In the genomic region with DNA sequence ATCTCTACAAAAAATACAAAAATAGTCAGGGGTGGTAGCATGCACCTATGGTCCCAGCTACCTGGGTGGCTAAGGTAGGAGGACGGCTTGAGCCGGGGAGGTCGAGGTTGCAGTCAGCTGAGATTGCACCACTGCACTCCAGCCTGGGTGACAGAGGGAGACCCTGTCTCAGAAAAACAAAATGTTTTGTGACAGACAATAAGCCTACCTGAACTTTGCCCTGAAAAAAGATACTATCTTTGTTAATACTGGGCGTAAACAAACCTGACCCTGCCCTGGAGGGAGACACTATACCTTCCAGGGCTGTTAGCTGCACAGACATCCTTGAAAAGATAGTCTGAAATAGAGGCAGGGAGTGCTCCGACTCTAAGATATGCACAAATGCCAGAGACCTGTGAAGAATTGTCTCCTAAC, we compare ENCODE assay signal across 1 cellular context.
TF ChIP-seq lines count a peak whose summit lies in the region.

No MANE protein-coding gene starts in this region.

TF ChIP-seq in HepG2, 621 proteins besides CTCF, POLR2A, EP300 and RAD21 (continued from another document and continues in another):
- TF ChIP-seq, protein P1, sequence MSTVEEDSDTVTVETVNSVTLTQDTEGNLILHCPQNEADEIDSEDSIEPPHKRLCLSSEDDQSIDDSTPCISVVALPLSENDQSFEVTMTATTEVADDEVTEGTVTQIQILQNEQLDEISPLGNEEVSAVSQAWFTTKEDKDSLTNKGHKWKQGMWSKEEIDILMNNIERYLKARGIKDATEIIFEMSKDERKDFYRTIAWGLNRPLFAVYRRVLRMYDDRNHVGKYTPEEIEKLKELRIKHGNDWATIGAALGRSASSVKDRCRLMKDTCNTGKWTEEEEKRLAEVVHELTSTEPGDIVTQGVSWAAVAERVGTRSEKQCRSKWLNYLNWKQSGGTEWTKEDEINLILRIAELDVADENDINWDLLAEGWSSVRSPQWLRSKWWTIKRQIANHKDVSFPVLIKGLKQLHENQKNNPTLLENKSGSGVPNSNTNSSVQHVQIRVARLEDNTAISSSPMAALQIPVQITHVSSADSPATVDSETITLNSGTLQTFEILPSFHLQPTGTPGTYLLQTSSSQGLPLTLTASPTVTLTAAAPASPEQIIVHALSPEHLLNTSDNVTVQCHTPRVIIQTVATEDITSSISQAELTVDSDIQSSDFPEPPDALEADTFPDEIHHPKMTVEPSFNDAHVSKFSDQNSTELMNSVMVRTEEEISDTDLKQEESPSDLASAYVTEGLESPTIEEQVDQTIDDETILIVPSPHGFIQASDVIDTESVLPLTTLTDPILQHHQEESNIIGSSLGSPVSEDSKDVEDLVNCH (CRISPR knock-in tag; IDR thresholded peaks at IDR 0.05), result no peak
- TF ChIP-seq SAP130 (CRISPR knock-in tag; IDR thresholded peaks at IDR 0.05; ENCODE audit: low read depth) (peak; percentile 83), HOXA7 (CRISPR knock-in tag; IDR thresholded peaks at IDR 0.05) (no peak), ZNF775 (CRISPR knock-in tag; IDR thresholded peaks at IDR 0.05; ENCODE audit: borderline replicate concordance) (no peak), ZNF737 (CRISPR knock-in tag; IDR thresholded peaks at IDR 0.05; ENCODE audit: borderline replicate concordance) (no peak), SATB2 (CRISPR knock-in tag; IDR thresholded peaks at IDR 0.05) (no peak), HNRNPLL (IDR thresholded peaks at IDR 0.05; ENCODE audit: low read depth, low read length, poor library complexity, severe bottlenecking) (no peak), CENPT (CRISPR knock-in tag; IDR thresholded peaks at IDR 0.05; ENCODE audit: low read depth) (no peak), RERE (CRISPR knock-in tag; IDR thresholded peaks at IDR 0.05; ENCODE audit: low read depth) (peak; percentile 82; the same call in 1 of the 2 replicates), NFE2 (CRISPR knock-in tag; IDR thresholded peaks at IDR 0.05) (no peak), ZMYM2 (CRISPR knock-in tag; IDR thresholded peaks at IDR 0.05) (no peak), HIC2 (CRISPR knock-in tag; IDR thresholded peaks at IDR 0.05; ENCODE audit: low read depth) (no peak), FOXK1 (CRISPR knock-in tag; IDR thresholded peaks at IDR 0.05; ENCODE audit: borderline replicate concordance, low read depth) (peak; percentile 67; the same call in 1 of the 2 replicates), ZNF3 (CRISPR knock-in tag; IDR thresholded peaks at IDR 0.05) (no peak), CEBPZ (IDR thresholded peaks at IDR 0.05; ENCODE audit: low read length) (no peak), NCOR1 (IDR thresholded peaks at IDR 0.05; ENCODE audit: borderline replicate concordance, low read length) (peak; percentile 84; the same call in 1 of the 2 replicates), ZNF567 (CRISPR knock-in tag; IDR thresholded peaks at IDR 0.05; ENCODE audit: borderline replicate concordance) (no peak), ZNF136 (CRISPR knock-in tag; IDR thresholded peaks at IDR 0.05; ENCODE audit: low read depth) (0 out of 2 replicates have a peak, but pooled peaks have one; percentile 26), SMAD9 (CRISPR knock-in tag; IDR thresholded peaks at IDR 0.05) (no peak), ATF5 (CRISPR knock-in tag; IDR thresholded peaks at IDR 0.05; ENCODE audit: low read depth) (no peak), MXI1 (IDR thresholded peaks at IDR 0.05; ENCODE audit: borderline replicate concordance, low read depth, low read length) (no peak), ZNF703 (CRISPR knock-in tag; IDR thresholded peaks at IDR 0.05; ENCODE audit: borderline replicate concordance) (0 out of 2 replicates have a peak, but pooled peaks have one; percentile 18), SALL2 (CRISPR knock-in tag; IDR thresholded peaks at IDR 0.05) (no peak)
- TF ChIP-seq, protein P2, sequence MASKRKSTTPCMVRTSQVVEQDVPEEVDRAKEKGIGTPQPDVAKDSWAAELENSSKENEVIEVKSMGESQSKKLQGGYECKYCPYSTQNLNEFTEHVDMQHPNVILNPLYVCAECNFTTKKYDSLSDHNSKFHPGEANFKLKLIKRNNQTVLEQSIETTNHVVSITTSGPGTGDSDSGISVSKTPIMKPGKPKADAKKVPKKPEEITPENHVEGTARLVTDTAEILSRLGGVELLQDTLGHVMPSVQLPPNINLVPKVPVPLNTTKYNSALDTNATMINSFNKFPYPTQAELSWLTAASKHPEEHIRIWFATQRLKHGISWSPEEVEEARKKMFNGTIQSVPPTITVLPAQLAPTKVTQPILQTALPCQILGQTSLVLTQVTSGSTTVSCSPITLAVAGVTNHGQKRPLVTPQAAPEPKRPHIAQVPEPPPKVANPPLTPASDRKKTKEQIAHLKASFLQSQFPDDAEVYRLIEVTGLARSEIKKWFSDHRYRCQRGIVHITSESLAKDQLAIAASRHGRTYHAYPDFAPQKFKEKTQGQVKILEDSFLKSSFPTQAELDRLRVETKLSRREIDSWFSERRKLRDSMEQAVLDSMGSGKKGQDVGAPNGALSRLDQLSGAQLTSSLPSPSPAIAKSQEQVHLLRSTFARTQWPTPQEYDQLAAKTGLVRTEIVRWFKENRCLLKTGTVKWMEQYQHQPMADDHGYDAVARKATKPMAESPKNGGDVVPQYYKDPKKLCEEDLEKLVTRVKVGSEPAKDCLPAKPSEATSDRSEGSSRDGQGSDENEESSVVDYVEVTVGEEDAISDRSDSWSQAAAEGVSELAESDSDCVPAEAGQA (IDR thresholded peaks at IDR 0.05; ENCODE audit: low read depth), result no peak
- TF ChIP-seq, protein P2 (CRISPR knock-in tag; IDR thresholded peaks at IDR 0.05; ENCODE audit: borderline replicate concordance), result no peak
- TF ChIP-seq, protein P3, sequence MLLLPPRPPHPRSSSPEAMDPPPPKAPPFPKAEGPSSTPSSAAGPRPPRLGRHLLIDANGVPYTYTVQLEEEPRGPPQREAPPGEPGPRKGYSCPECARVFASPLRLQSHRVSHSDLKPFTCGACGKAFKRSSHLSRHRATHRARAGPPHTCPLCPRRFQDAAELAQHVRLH (CRISPR knock-in tag; IDR thresholded peaks at IDR 0.05; ENCODE audit: borderline replicate concordance, low read depth), result 0 out of 2 replicates have a peak, but pooled peaks have one; percentile 30
- TF ChIP-seq, protein P4, sequence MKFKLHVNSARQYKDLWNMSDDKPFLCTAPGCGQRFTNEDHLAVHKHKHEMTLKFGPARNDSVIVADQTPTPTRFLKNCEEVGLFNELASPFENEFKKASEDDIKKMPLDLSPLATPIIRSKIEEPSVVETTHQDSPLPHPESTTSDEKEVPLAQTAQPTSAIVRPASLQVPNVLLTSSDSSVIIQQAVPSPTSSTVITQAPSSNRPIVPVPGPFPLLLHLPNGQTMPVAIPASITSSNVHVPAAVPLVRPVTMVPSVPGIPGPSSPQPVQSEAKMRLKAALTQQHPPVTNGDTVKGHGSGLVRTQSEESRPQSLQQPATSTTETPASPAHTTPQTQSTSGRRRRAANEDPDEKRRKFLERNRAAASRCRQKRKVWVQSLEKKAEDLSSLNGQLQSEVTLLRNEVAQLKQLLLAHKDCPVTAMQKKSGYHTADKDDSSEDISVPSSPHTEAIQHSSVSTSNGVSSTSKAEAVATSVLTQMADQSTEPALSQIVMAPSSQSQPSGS (CRISPR knock-in tag; IDR thresholded peaks at IDR 0.05), result peak; percentile 20; the same call in 1 of the 2 replicates
